ENCODE assay signal across 32 cellular contexts in the genomic region with DNA sequence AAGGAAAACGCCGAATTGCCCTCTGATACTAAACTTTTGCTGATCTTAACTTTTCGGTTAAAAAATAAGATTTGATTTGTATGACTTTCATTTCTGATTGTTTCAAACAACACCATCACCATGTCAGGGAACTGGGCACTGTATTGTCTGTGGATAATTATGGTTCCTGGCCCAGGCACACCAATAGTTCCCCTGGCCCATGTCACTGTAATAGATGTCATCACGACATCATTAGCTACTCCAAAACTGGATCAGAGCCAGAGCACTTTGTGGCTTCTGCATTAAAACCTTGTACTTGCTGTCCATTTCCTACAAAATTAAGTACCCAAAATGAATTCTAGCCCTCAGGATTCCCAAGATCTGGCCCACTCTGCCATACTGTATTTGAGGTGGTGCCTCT.
"Had no signal": no experiment of that assay in that cellular context is flagged by ENCODE, and none has a peak within 500 bp of the region (broad histone marks: within the 10 kb centered on the region; RNA-seq: fewer than 3 reads in every experiment).

No MANE protein-coding gene starts in this region.

- H3K4me1 Mint-ChIP-seq: activated CD4-positive, alpha-beta T cell treated with anti-CD3 and anti-CD28 coated beads, Interleukin-2, amount 10 ng/mL, durations not matched to agents 7 days and 5 days; activated naive CD8-positive, alpha-beta T cell treated with anti-CD3 and anti-CD28 coated beads, Interleukin-2, amount 50 U/mL, for 24 hours; T-cell had no signal

- H3K9me3 Mint-ChIP-seq: activated CD4-positive, alpha-beta memory T cell treated with anti-CD3 and anti-CD28 coated beads for 36 hours; activated CD4-positive, alpha-beta T cell treated with anti-CD3 and anti-CD28 coated beads, Interleukin-2, amount 10 ng/mL, durations not matched to agents 7 days and 5 days; activated naive CD4-positive, alpha-beta T cell treated with anti-CD3 and anti-CD28 coated beads, Interleukin-2, amount 50 U/mL, for 72 hours; activated naive CD8-positive, alpha-beta T cell treated with anti-CD3 and anti-CD28 coated beads, Interleukin-2, amount 50 U/mL, for 24 hours; activated T-cell treated with anti-CD3 and anti-CD28 coated beads, Interleukin-2, amount 50 U/mL, for 4 hours; T-cell had no signal

- H3K36me3 Mint-ChIP-seq: activated CD4-positive, alpha-beta memory T cell treated with anti-CD3 and anti-CD28 coated beads for 36 hours; activated naive CD4-positive, alpha-beta T cell treated with anti-CD3 and anti-CD28 coated beads, Interleukin-2, amount 50 U/mL, for 72 hours; T-cell had no signal

- FAIRE-seq: bronchial epithelial cell, TTC549 had no signal

- ATAC-seq: activated naive CD4-positive, alpha-beta T cell treated with anti-CD3 and anti-CD28 coated beads, Interleukin-2, amount 50 U/mL, for 72 hours; activated naive CD8-positive, alpha-beta T cell treated with anti-CD3 and anti-CD28 coated beads, Interleukin-2, amount 50 U/mL, for 24 hours; activated T-cell treated with anti-CD3 and anti-CD28 coated beads, Interleukin-2, amount 50 U/mL, for 4 hours; body of pancreas; Panc1; T-cell had no signal

- DNase-seq: activated CD4-positive, alpha-beta memory T cell treated with anti-CD3 and anti-CD28 coated beads for 36 hours; activated CD4-positive, alpha-beta T cell treated with anti-CD3 and anti-CD28 coated beads, Interleukin-2, amount 10 ng/mL, durations not matched to agents 7 days and 5 days; activated CD4-positive, CD25-positive, alpha-beta regulatory T cell; activated CD8-positive, alpha-beta memory T cell treated with anti-CD3 and anti-CD28 coated beads for 24 hours; activated effector memory CD4-positive, alpha-beta T cell treated with anti-CD3 and anti-CD28 coated beads, Interleukin-2, amount 50 U/mL, for 16 hours; activated naive CD4-positive, alpha-beta T cell treated with Interleukin-2 at 50 U/mL for 16 hours; activated naive CD8-positive, alpha-beta T cell treated with anti-CD3 and anti-CD28 coated beads, Interleukin-2, amount 50 U/mL, for 24 hours; activated T-cell treated with anti-CD3 and anti-CD28 coated beads, Interleukin-2, amount 50 U/mL, for 4 hours; amniotic stem cell; body of pancreas; central memory CD4-positive, alpha-beta T cell; KG1; NCI-H1092; NCI-H1436; NCI-H1694 treated with DMSO at 0.1 percent for 48 hours; NCI-H2029 treated with DMSO at 0.1 percent for 48 hours; NCI-H2171; NCI-H2227 treated with DMSO at 0.1 percent for 48 hours; NCI-H446 treated with DMSO at 0.1 percent for 48 hours; NCI-H524 treated with DMSO at 0.1 percent for 48 hours; NCI-H748 treated with DMSO at 0.1 percent for 48 hours; NK-92 treated with Interleukin-12 subunit alpha and Interleukin-12 subunit beta, amount 100 ng/mL, for 24 hours; OCI-M1; RPMI8226; SHP77; T-cell; T-helper 2 cell; T1000 had no signal

- H3K27ac Mint-ChIP-seq: activated CD4-positive, alpha-beta memory T cell treated with anti-CD3 and anti-CD28 coated beads for 36 hours; activated CD4-positive, alpha-beta T cell treated with anti-CD3 and anti-CD28 coated beads, Interleukin-2, amount 10 ng/mL, durations not matched to agents 7 days and 5 days; activated naive CD4-positive, alpha-beta T cell treated with anti-CD3 and anti-CD28 coated beads, Interleukin-2, amount 50 U/mL, for 72 hours; activated naive CD8-positive, alpha-beta T cell treated with anti-CD3 and anti-CD28 coated beads, Interleukin-2, amount 50 U/mL, for 24 hours; T-cell had no signal

- H3K4me3 Mint-ChIP-seq: activated CD4-positive, alpha-beta memory T cell treated with anti-CD3 and anti-CD28 coated beads for 36 hours; activated CD4-positive, alpha-beta T cell treated with anti-CD3 and anti-CD28 coated beads, Interleukin-2, amount 10 ng/mL, durations not matched to agents 7 days and 5 days; activated naive CD8-positive, alpha-beta T cell treated with anti-CD3 and anti-CD28 coated beads, Interleukin-2, amount 50 U/mL, for 24 hours; activated T-cell treated with anti-CD3 and anti-CD28 coated beads, Interleukin-2, amount 50 U/mL, for 4 hours; T-cell had no signal
